ENCODE assay signal across 34 cellular contexts in genomic region chr10:21249435-21249834, GRCh38.
"Had no signal": no experiment of that assay in that cellular context is flagged by ENCODE, and none has a peak within 500 bp of the region (broad histone marks: within the 10 kb centered on the region; RNA-seq: fewer than 3 reads in every experiment).

No MANE protein-coding gene starts in this region.

- H3K36me3 Mint-ChIP-seq: activated CD4-positive, alpha-beta memory T cell treated with anti-CD3 and anti-CD28 coated beads for 36 hours; activated CD8-positive, alpha-beta memory T cell treated with anti-CD3 and anti-CD28 coated beads, Interleukin-2, amount 10 ng/mL, durations not matched to agents 7 days and 5 days; activated naive CD4-positive, alpha-beta T cell treated with anti-CD3 and anti-CD28 coated beads, Interleukin-2, amount 50 U/mL, for 24 hours; activated naive CD8-positive, alpha-beta T cell treated with anti-CD3 and anti-CD28 coated beads for 36 hours had no signal

- H3K27ac ChIP-seq: adrenal gland, body of pancreas, coronary artery, dorsolateral prefrontal cortex, esophagus muscularis mucosa, foreskin keratinocyte, gastroesophageal sphincter, heart right ventricle, VCaP had no signal

- H3K4me1 ChIP-seq: adrenal gland, body of pancreas, esophagus muscularis mucosa, foreskin keratinocyte, gastroesophageal sphincter, heart right ventricle had no signal

- DNase-seq: activated B cell treated with CpG ODN at 0.5 μM for 24 hours; activated CD4-positive, alpha-beta memory T cell treated with anti-CD3 and anti-CD28 coated beads for 36 hours; activated CD4-positive, alpha-beta T cell treated with anti-CD3 and anti-CD28 coated beads for 48 hours; activated CD4-positive, alpha-beta T cell treated with anti-CD3 and anti-CD28 coated beads, Interleukin-2, amount 50 U/mL, for 1 hour; activated CD8-positive, alpha-beta memory T cell treated with anti-CD3 and anti-CD28 coated beads, Interleukin-2, amount 10 ng/mL, durations not matched to agents 7 days and 5 days; activated CD8-positive, alpha-beta memory T cell treated with anti-CD3 and anti-CD28 coated beads, Interleukin-2, amount 50 U/mL, for 4 hours; activated CD8-positive, alpha-beta T cell treated with anti-CD3 and anti-CD28 coated beads, Interleukin-2, amount 10 ng/mL, durations not matched to agents 7 days and 5 days; activated effector memory CD4-positive, alpha-beta T cell treated with anti-CD3 and anti-CD28 coated beads, Interleukin-2, amount 50 U/mL, for 16 hours; activated naive CD4-positive, alpha-beta T cell treated with anti-CD3 and anti-CD28 coated beads for 36 hours; activated naive CD8-positive, alpha-beta T cell treated with anti-CD3 and anti-CD28 coated beads for 36 hours; activated naive CD8-positive, alpha-beta T cell treated with anti-CD3 and anti-CD28 coated beads, Interleukin-2, amount 50 U/mL, for 24 hours; activated T-cell treated with anti-CD3 and anti-CD28 coated beads, Interleukin-2, amount 50 U/mL, for 1 hour; activated T-cell treated with anti-CD3 and anti-CD28 coated beads, Interleukin-2, amount 50 U/mL, for 72 hours; adrenal gland; amygdala; aorta; body of pancreas; caudate nucleus; cerebellar nuclear complex; dorsolateral prefrontal cortex; effector memory CD4-positive, alpha-beta T cell; endodermal cell; erythroblast; foreskin keratinocyte; heart right ventricle; T-helper 2 cell had no signal

- H3K9me3 Mint-ChIP-seq: activated CD4-positive, alpha-beta memory T cell treated with anti-CD3 and anti-CD28 coated beads for 36 hours; activated naive CD4-positive, alpha-beta T cell treated with anti-CD3 and anti-CD28 coated beads for 36 hours; activated naive CD4-positive, alpha-beta T cell treated with anti-CD3 and anti-CD28 coated beads, Interleukin-2, amount 50 U/mL, for 24 hours; activated naive CD8-positive, alpha-beta T cell treated with anti-CD3 and anti-CD28 coated beads, Interleukin-2, amount 50 U/mL, for 24 hours; activated T-helper 2 cell treated with anti-CD3 and anti-CD28 coated beads, Interferon-gamma antibody, Interleukin-2, Interleukin-4, amounts not matched to agents 10 μg/mL and 5 μg/mL and 100 μg/mL, durations not matched to agents 14 hours and 24 hours and 36 hours; dendritic cell treated with granulocyte-macrophage colony-stimulating factor and Interleukin-4, amounts not matched to agents 40 ng/mL and 50 ng/mL, for 4 days had no signal

- H3K36me3 ChIP-seq: adrenal gland, esophagus muscularis mucosa, gastroesophageal sphincter had no signal

- H3K27ac Mint-ChIP-seq: activated B cell treated with CpG ODN at 0.5 μM for 24 hours; activated CD4-positive, alpha-beta memory T cell treated with anti-CD3 and anti-CD28 coated beads for 36 hours; activated CD8-positive, alpha-beta memory T cell treated with anti-CD3 and anti-CD28 coated beads, Interleukin-2, amount 10 ng/mL, durations not matched to agents 7 days and 5 days; activated CD8-positive, alpha-beta T cell treated with anti-CD3 and anti-CD28 coated beads, Interleukin-2, amount 10 ng/mL, durations not matched to agents 7 days and 5 days; activated naive CD4-positive, alpha-beta T cell treated with anti-CD3 and anti-CD28 coated beads for 36 hours; activated naive CD4-positive, alpha-beta T cell treated with anti-CD3 and anti-CD28 coated beads, Interleukin-2, amount 50 U/mL, for 24 hours; activated naive CD8-positive, alpha-beta T cell treated with anti-CD3 and anti-CD28 coated beads for 36 hours; activated naive CD8-positive, alpha-beta T cell treated with anti-CD3 and anti-CD28 coated beads, Interleukin-2, amount 50 U/mL, for 24 hours; activated T-cell treated with anti-CD3 and anti-CD28 coated beads, Interleukin-2, amount 50 U/mL, for 72 hours; activated T-helper 2 cell treated with anti-CD3 and anti-CD28 coated beads, Interferon-gamma antibody, Interleukin-2, Interleukin-4, amounts not matched to agents 10 μg/mL and 5 μg/mL and 100 μg/mL, durations not matched to agents 14 hours and 24 hours and 36 hours; dendritic cell treated with granulocyte-macrophage colony-stimulating factor and Interleukin-4, amounts not matched to agents 40 ng/mL and 50 ng/mL, for 4 days; endodermal cell had no signal

- H3K27me3 Mint-ChIP-seq: activated B cell treated with CpG ODN at 0.5 μM for 24 hours; activated CD8-positive, alpha-beta memory T cell treated with anti-CD3 and anti-CD28 coated beads, Interleukin-2, amount 10 ng/mL, durations not matched to agents 7 days and 5 days; dendritic cell treated with granulocyte-macrophage colony-stimulating factor and Interleukin-4, amounts not matched to agents 40 ng/mL and 50 ng/mL, for 4 days had no signal

- H3K4me1 Mint-ChIP-seq: activated B cell treated with CpG ODN at 0.5 μM for 24 hours; activated CD8-positive, alpha-beta memory T cell treated with anti-CD3 and anti-CD28 coated beads, Interleukin-2, amount 10 ng/mL, durations not matched to agents 7 days and 5 days; activated naive CD4-positive, alpha-beta T cell treated with anti-CD3 and anti-CD28 coated beads, Interleukin-2, amount 50 U/mL, for 24 hours; activated naive CD8-positive, alpha-beta T cell treated with anti-CD3 and anti-CD28 coated beads for 36 hours; activated naive CD8-positive, alpha-beta T cell treated with anti-CD3 and anti-CD28 coated beads, Interleukin-2, amount 50 U/mL, for 24 hours; endodermal cell had no signal

- H3K4me3 ChIP-seq: adrenal gland, body of pancreas, coronary artery, dorsolateral prefrontal cortex, esophagus muscularis mucosa, gastroesophageal sphincter, heart right ventricle had no signal

- H3K4me3 Mint-ChIP-seq: activated B cell treated with CpG ODN at 0.5 μM for 24 hours; activated CD4-positive, alpha-beta memory T cell treated with anti-CD3 and anti-CD28 coated beads for 36 hours; activated CD8-positive, alpha-beta memory T cell treated with anti-CD3 and anti-CD28 coated beads, Interleukin-2, amount 10 ng/mL, durations not matched to agents 7 days and 5 days; activated CD8-positive, alpha-beta T cell treated with anti-CD3 and anti-CD28 coated beads, Interleukin-2, amount 10 ng/mL, durations not matched to agents 7 days and 5 days; activated naive CD4-positive, alpha-beta T cell treated with anti-CD3 and anti-CD28 coated beads for 36 hours; activated naive CD4-positive, alpha-beta T cell treated with anti-CD3 and anti-CD28 coated beads, Interleukin-2, amount 50 U/mL, for 24 hours; activated naive CD8-positive, alpha-beta T cell treated with anti-CD3 and anti-CD28 coated beads for 36 hours; activated naive CD8-positive, alpha-beta T cell treated with anti-CD3 and anti-CD28 coated beads, Interleukin-2, amount 50 U/mL, for 24 hours; activated T-cell treated with anti-CD3 and anti-CD28 coated beads, Interleukin-2, amount 50 U/mL, for 72 hours; dendritic cell treated with granulocyte-macrophage colony-stimulating factor and Interleukin-4, amounts not matched to agents 40 ng/mL and 50 ng/mL, for 4 days; endodermal cell had no signal

- H3K27me3 ChIP-seq: adrenal gland, body of pancreas, esophagus muscularis mucosa, foreskin keratinocyte, heart right ventricle had no signal

- ATAC-seq: activated CD4-positive, CD25-positive, alpha-beta regulatory T cell treated with anti-CD3 and anti-CD28 coated beads, Interleukin-2, amount 50 U/mL, for 24 hours; activated CD8-positive, alpha-beta memory T cell treated with anti-CD3 and anti-CD28 coated beads, Interleukin-2, amount 10 ng/mL, durations not matched to agents 7 days and 5 days; activated CD8-positive, alpha-beta T cell treated with anti-CD3 and anti-CD28 coated beads, Interleukin-2, amount 10 ng/mL, durations not matched to agents 7 days and 5 days; activated naive CD8-positive, alpha-beta T cell treated with anti-CD3 and anti-CD28 coated beads, Interleukin-2, amount 50 U/mL, for 24 hours; activated T-cell treated with anti-CD3 and anti-CD28 coated beads, Interleukin-2, amount 50 U/mL, for 72 hours; body of pancreas; foreskin keratinocyte; gastroesophageal sphincter; heart right ventricle had no signal

- H3K9me3 ChIP-seq: adrenal gland, body of pancreas, esophagus muscularis mucosa, gastroesophageal sphincter, heart right ventricle had no signal
